ENCODE assay signal across 7 cellular contexts in genomic region chr1:145161046-145161752, GRCh38.
A peak's percentile ranks its signal among the peaks of the same experiment; 100 is the strongest.
DNase-seq lines count a peak whose midpoint lies in the region; ATAC-seq and TF ChIP-seq lines count a peak whose summit lies in the region.
"Not testable (repeated sequence)": the region's sequence is repeated elsewhere in the genome, so short reads cannot be mapped to it uniquely, and the experiment has no call there.

No MANE protein-coding gene starts in this region.

- H3K27ac Mint-ChIP-seq in activated CD8-positive, alpha-beta T cell treated with anti-CD3 and anti-CD28 coated beads, Interleukin-2, amount 10 ng/mL, durations not matched to agents 7 days and 5 days; naive thymus-derived CD4-positive, alpha-beta T cell: not testable (repeated sequence)

- intact Hi-C loops in naive thymus-derived CD4-positive, alpha-beta T cell (cut with micrococcal nuclease) = not testable (repeated sequence)

- H3K4me1 Mint-ChIP-seq in activated CD8-positive, alpha-beta T cell treated with anti-CD3 and anti-CD28 coated beads, Interleukin-2, amount 10 ng/mL, durations not matched to agents 7 days and 5 days (ENCODE audit: low read depth) = not testable (repeated sequence)
- peaks cover 0 to 11% (median 9%) of the 10 kb centered on the region in 7 donors for H3K4me1 Mint-ChIP-seq in naive thymus-derived CD4-positive, alpha-beta T cell

- not testable (repeated sequence) for H3K4me3 ChIP-seq in gastroesophageal sphincter; naive thymus-derived CD4-positive, alpha-beta T cell (ENCODE audit: low read length)

- H3K36me3 ChIP-seq in gastroesophageal sphincter; naive thymus-derived CD4-positive, alpha-beta T cell (ENCODE audit: control insufficient read depth in 2 of 3, insufficient read depth in 3 of 3, low read length in 3 of 3): not testable (repeated sequence)

- not testable (repeated sequence) for H3K4me1 ChIP-seq in gastroesophageal sphincter; naive thymus-derived CD4-positive, alpha-beta T cell (ENCODE audit: control insufficient read depth in 2 of 2, insufficient read depth in 2 of 2, low read length in 2 of 2)

- H3K9me3 Mint-ChIP-seq in activated CD8-positive, alpha-beta T cell treated with anti-CD3 and anti-CD28 coated beads, Interleukin-2, amount 10 ng/mL, durations not matched to agents 7 days and 5 days (ENCODE audit: insufficient read depth); naive thymus-derived CD4-positive, alpha-beta T cell: not testable (repeated sequence)

- peak; percentile 57 for ATAC-seq in GM18858 (IDR thresholded peaks at IDR 0.05; ENCODE audit: unreplicated experiment)
- ATAC-seq in GM21526 (IDR thresholded peaks at IDR 0.05; ENCODE audit: low FRiP score, unreplicated experiment) = peak; percentile 70
- peak; percentile 46 for ATAC-seq in HG02884 (IDR thresholded peaks at IDR 0.05; ENCODE audit: unreplicated experiment)
- peak; percentile 68 for ATAC-seq in HG03520 (IDR thresholded peaks at IDR 0.05; ENCODE audit: unreplicated experiment)
- peak; percentile 65 for ATAC-seq in activated CD8-positive, alpha-beta T cell treated with anti-CD3 and anti-CD28 coated beads, Interleukin-2, amount 10 ng/mL, durations not matched to agents 7 days and 5 days
- ATAC-seq in gastroesophageal sphincter = peak; percentile 54
- peak; percentile 47 for ATAC-seq in naive thymus-derived CD4-positive, alpha-beta T cell

- not testable (repeated sequence) for H3K27me3 Mint-ChIP-seq in activated CD8-positive, alpha-beta T cell treated with anti-CD3 and anti-CD28 coated beads, Interleukin-2, amount 10 ng/mL, durations not matched to agents 7 days and 5 days (ENCODE audit: low read depth); naive thymus-derived CD4-positive, alpha-beta T cell

- not testable (repeated sequence) for TF ChIP-seq EP300 in gastroesophageal sphincter (IDR thresholded peaks at IDR 0.05)

- POLR2A ChIA-PET in activated CD8-positive, alpha-beta T cell treated with anti-CD3 and anti-CD28 coated beads, Interleukin-2, amount 10 ng/mL, durations not matched to agents 7 days and 5 days (lab: Charles Lee); naive thymus-derived CD4-positive, alpha-beta T cell (lab: Charles Lee): not testable (repeated sequence)

- not testable (repeated sequence) for H3K9me3 ChIP-seq in gastroesophageal sphincter; naive thymus-derived CD4-positive, alpha-beta T cell (ENCODE audit: control insufficient read depth in 2 of 3, low read length in 3 of 3)

- WGBS in gastroesophageal sphincter (ENCODE audit: low coverage in 1 of 2), 2 donors = no CpG with 5 or more reads among the region's 26 CpGs

- DNase-seq in activated CD8-positive, alpha-beta T cell treated with anti-CD3 and anti-CD28 coated beads, Interleukin-2, amount 10 ng/mL, durations not matched to agents 7 days and 5 days = not testable (repeated sequence)
- DNase-seq in naive thymus-derived CD4-positive, alpha-beta T cell = peak in 5 of 9 donors; percentile 33 to 65 (median 44)

- H3K27me3 ChIP-seq in gastroesophageal sphincter; naive thymus-derived CD4-positive, alpha-beta T cell (ENCODE audit: control insufficient read depth in 2 of 2, insufficient read depth in 2 of 2, low read length in 2 of 2): not testable (repeated sequence)

- H3K27ac ChIP-seq in gastroesophageal sphincter; naive thymus-derived CD4-positive, alpha-beta T cell (ENCODE audit: low read depth, low read length): not testable (repeated sequence)

- CTCF ChIA-PET in activated CD8-positive, alpha-beta T cell treated with anti-CD3 and anti-CD28 coated beads, Interleukin-2, amount 10 ng/mL, durations not matched to agents 7 days and 5 days (lab: Charles Lee); naive thymus-derived CD4-positive, alpha-beta T cell (lab: Charles Lee): not testable (repeated sequence)

- not testable (repeated sequence) for H3K36me3 Mint-ChIP-seq in activated CD8-positive, alpha-beta T cell treated with anti-CD3 and anti-CD28 coated beads, Interleukin-2, amount 10 ng/mL, durations not matched to agents 7 days and 5 days (ENCODE audit: low read depth); naive thymus-derived CD4-positive, alpha-beta T cell

- H3K4me3 Mint-ChIP-seq in activated CD8-positive, alpha-beta T cell treated with anti-CD3 and anti-CD28 coated beads, Interleukin-2, amount 10 ng/mL, durations not matched to agents 7 days and 5 days; naive thymus-derived CD4-positive, alpha-beta T cell: not testable (repeated sequence)

- TF ChIP-seq CTCF in gastroesophageal sphincter (IDR thresholded peaks at IDR 0.05) = not testable (repeated sequence)

- TF ChIP-seq POLR2A in gastroesophageal sphincter (IDR thresholded peaks at IDR 0.05) = not testable (repeated sequence)
